ENCODE assay signal across 1 cellular context in the genomic region with DNA sequence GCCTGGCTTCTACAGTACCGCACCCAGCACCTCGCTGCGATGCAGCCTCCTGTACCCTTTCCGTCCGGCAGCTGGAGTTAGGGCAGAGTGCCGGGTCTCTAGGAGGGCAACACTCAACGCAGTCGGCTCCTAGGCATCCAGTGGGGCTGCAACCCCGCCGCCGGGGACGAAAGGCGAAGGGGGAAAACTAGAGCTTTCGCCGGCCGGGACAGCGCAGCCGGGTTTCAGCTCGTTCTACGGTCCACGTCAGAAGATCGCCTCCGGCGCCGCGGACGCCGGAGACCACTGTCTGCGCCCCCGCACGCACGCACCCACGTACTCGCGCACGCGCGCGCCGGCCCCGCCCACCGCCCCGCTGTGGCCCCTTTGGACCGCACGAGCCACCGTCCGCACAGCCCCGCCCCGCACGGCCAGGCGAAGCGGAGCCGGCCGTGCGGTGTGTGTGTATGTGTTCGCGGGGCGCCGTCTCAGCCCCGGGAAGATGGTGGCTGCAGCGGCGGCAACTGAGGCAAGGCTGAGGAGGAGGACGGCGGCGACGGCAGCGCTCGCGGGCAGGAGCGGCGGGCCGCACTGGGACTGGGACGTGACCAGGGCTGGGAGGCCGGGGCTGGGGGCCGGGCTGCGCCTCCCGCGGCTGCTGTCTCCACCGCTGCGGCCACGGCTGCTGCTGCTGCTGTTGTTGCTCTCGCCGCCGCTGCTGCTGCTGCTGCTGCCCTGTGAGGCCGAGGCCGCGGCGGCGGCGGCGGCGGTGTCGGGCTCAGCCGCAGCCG.
TF ChIP-seq lines count a peak whose summit lies in the region.

Gene ATRN (plus strand): TSS at position 392 of the 770 bp plus-strand sequence. CDS start 90 bp downstream, at position 482.

TF ChIP-seq in HepG2, 621 proteins besides CTCF, POLR2A, EP300 and RAD21 (continued from another document and continues in another):
- TF ChIP-seq, protein P1, sequence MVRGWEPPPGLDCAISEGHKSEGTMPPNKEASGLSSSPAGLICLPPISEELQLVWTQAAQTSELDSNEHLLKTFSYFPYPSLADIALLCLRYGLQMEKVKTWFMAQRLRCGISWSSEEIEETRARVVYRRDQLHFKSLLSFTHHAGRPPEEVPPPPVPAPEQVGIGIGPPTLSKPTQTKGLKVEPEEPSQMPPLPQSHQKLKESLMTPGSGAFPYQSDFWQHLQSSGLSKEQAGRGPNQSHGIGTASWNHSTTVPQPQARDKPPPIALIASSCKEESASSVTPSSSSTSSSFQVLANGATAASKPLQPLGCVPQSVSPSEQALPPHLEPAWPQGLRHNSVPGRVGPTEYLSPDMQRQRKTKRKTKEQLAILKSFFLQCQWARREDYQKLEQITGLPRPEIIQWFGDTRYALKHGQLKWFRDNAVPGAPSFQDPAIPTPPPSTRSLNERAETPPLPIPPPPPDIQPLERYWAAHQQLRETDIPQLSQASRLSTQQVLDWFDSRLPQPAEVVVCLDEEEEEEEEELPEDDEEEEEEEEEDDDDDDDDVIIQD (CRISPR knock-in tag; IDR thresholded peaks at IDR 0.05; ENCODE audit: low read depth) = peak; percentile 32; the same call in 1 of the 2 replicates
- TF ChIP-seq AHR (CRISPR knock-in tag; IDR thresholded peaks at IDR 0.05) (peak; percentile 90), CENPT (CRISPR knock-in tag; IDR thresholded peaks at IDR 0.05; ENCODE audit: low read depth) (peak; percentile 96; the same call in 1 of the 2 replicates), SNAPC5 (CRISPR knock-in tag; IDR thresholded peaks at IDR 0.05; ENCODE audit: borderline replicate concordance) (peak; percentile 96; the same call in 1 of the 2 replicates), HMGA1 (CRISPR knock-in tag; conservative IDR thresholded peaks at IDR 0.05) (no peak), ZNF431 (CRISPR knock-in tag; IDR thresholded peaks at IDR 0.05; ENCODE audit: borderline replicate concordance, low read depth) (peak; percentile 98), ZNF567 (CRISPR knock-in tag; IDR thresholded peaks at IDR 0.05; ENCODE audit: borderline replicate concordance) (no peak; the same call in none of the 2 replicates), ZSCAN9 (CRISPR knock-in tag; IDR thresholded peaks at IDR 0.05; ENCODE audit: borderline replicate concordance) (peak; percentile 91), ZNF12 (CRISPR knock-in tag; IDR thresholded peaks at IDR 0.05) (peak; percentile 84), ZBTB1 (CRISPR knock-in tag; IDR thresholded peaks at IDR 0.05; ENCODE audit: borderline replicate concordance) (peak; percentile 71; the same call in 1 of the 2 replicates), GABPB1 (CRISPR knock-in tag; IDR thresholded peaks at IDR 0.05) (peak; percentile 86), ZBTB26 (CRISPR knock-in tag; IDR thresholded peaks at IDR 0.05; ENCODE audit: borderline replicate concordance) (peak; percentile 86), BHLHE40 (IDR thresholded peaks at IDR 0.05; ENCODE audit: low read length) (peak; percentile 83), TFDP2 (CRISPR knock-in tag; IDR thresholded peaks at IDR 0.05) (peak; percentile 83), EHMT2 (IDR thresholded peaks at IDR 0.05; ENCODE audit: borderline replicate concordance, low read depth, low read length) (no peak), ZNF558 (CRISPR knock-in tag; IDR thresholded peaks at IDR 0.05; ENCODE audit: borderline replicate concordance) (peak; percentile 96; the same call in 1 of the 2 replicates), ZNF614 (CRISPR knock-in tag; IDR thresholded peaks at IDR 0.05; ENCODE audit: borderline replicate concordance) (peak; percentile 78), ZSCAN29 (CRISPR knock-in tag; conservative IDR thresholded peaks at IDR 0.05) (peak; percentile 96; the same call in 1 of the 2 replicates), ZNF564 (CRISPR knock-in tag; IDR thresholded peaks at IDR 0.05) (peak; percentile 97), TBP (CRISPR knock-in tag; IDR thresholded peaks at IDR 0.05) (peak; percentile 54; the same call in 1 of the 2 replicates)
- TF ChIP-seq, protein P2, sequence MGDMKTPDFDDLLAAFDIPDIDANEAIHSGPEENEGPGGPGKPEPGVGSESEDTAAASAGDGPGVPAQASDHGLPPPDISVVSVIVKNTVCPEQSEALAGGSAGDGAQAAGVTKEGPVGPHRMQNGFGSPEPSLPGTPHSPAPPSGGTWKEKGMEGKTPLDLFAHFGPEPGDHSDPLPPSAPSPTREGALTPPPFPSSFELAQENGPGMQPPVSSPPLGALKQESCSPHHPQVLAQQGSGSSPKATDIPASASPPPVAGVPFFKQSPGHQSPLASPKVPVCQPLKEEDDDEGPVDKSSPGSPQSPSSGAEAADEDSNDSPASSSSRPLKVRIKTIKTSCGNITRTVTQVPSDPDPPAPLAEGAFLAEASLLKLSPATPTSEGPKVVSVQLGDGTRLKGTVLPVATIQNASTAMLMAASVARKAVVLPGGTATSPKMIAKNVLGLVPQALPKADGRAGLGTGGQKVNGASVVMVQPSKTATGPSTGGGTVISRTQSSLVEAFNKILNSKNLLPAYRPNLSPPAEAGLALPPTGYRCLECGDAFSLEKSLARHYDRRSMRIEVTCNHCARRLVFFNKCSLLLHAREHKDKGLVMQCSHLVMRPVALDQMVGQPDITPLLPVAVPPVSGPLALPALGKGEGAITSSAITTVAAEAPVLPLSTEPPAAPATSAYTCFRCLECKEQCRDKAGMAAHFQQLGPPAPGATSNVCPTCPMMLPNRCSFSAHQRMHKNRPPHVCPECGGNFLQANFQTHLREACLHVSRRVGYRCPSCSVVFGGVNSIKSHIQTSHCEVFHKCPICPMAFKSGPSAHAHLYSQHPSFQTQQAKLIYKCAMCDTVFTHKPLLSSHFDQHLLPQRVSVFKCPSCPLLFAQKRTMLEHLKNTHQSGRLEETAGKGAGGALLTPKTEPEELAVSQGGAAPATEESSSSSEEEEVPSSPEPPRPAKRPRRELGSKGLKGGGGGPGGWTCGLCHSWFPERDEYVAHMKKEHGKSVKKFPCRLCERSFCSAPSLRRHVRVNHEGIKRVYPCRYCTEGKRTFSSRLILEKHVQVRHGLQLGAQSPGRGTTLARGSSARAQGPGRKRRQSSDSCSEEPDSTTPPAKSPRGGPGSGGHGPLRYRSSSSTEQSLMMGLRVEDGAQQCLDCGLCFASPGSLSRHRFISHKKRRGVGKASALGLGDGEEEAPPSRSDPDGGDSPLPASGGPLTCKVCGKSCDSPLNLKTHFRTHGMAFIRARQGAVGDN (CRISPR knock-in tag; IDR thresholded peaks at IDR 0.05) = peak; percentile 98
- TF ChIP-seq, protein P3, sequence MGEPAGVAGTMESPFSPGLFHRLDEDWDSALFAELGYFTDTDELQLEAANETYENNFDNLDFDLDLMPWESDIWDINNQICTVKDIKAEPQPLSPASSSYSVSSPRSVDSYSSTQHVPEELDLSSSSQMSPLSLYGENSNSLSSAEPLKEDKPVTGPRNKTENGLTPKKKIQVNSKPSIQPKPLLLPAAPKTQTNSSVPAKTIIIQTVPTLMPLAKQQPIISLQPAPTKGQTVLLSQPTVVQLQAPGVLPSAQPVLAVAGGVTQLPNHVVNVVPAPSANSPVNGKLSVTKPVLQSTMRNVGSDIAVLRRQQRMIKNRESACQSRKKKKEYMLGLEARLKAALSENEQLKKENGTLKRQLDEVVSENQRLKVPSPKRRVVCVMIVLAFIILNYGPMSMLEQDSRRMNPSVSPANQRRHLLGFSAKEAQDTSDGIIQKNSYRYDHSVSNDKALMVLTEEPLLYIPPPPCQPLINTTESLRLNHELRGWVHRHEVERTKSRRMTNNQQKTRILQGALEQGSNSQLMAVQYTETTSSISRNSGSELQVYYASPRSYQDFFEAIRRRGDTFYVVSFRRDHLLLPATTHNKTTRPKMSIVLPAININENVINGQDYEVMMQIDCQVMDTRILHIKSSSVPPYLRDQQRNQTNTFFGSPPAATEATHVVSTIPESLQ (CRISPR knock-in tag; conservative IDR thresholded peaks at IDR 0.05) = peak; percentile 84
- TF ChIP-seq, protein P4, sequence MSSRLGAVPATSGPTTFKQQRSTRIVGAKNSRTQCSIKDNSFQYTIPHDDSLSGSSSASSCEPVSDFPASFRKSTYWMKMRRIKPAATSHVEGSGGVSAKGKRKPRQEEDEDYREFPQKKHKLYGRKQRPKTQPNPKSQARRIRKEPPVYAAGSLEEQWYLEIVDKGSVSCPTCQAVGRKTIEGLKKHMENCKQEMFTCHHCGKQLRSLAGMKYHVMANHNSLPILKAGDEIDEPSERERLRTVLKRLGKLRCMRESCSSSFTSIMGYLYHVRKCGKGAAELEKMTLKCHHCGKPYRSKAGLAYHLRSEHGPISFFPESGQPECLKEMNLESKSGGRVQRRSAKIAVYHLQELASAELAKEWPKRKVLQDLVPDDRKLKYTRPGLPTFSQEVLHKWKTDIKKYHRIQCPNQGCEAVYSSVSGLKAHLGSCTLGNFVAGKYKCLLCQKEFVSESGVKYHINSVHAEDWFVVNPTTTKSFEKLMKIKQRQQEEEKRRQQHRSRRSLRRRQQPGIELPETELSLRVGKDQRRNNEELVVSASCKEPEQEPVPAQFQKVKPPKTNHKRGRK (CRISPR knock-in tag; IDR thresholded peaks at IDR 0.05) = peak; percentile 86
- TF ChIP-seq, protein P5, sequence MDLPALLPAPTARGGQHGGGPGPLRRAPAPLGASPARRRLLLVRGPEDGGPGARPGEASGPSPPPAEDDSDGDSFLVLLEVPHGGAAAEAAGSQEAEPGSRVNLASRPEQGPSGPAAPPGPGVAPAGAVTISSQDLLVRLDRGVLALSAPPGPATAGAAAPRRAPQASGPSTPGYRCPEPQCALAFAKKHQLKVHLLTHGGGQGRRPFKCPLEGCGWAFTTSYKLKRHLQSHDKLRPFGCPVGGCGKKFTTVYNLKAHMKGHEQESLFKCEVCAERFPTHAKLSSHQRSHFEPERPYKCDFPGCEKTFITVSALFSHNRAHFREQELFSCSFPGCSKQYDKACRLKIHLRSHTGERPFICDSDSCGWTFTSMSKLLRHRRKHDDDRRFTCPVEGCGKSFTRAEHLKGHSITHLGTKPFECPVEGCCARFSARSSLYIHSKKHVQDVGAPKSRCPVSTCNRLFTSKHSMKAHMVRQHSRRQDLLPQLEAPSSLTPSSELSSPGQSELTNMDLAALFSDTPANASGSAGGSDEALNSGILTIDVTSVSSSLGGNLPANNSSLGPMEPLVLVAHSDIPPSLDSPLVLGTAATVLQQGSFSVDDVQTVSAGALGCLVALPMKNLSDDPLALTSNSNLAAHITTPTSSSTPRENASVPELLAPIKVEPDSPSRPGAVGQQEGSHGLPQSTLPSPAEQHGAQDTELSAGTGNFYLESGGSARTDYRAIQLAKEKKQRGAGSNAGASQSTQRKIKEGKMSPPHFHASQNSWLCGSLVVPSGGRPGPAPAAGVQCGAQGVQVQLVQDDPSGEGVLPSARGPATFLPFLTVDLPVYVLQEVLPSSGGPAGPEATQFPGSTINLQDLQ (CRISPR knock-in tag; IDR thresholded peaks at IDR 0.05) = peak; percentile 95
- TF ChIP-seq, protein P6, sequence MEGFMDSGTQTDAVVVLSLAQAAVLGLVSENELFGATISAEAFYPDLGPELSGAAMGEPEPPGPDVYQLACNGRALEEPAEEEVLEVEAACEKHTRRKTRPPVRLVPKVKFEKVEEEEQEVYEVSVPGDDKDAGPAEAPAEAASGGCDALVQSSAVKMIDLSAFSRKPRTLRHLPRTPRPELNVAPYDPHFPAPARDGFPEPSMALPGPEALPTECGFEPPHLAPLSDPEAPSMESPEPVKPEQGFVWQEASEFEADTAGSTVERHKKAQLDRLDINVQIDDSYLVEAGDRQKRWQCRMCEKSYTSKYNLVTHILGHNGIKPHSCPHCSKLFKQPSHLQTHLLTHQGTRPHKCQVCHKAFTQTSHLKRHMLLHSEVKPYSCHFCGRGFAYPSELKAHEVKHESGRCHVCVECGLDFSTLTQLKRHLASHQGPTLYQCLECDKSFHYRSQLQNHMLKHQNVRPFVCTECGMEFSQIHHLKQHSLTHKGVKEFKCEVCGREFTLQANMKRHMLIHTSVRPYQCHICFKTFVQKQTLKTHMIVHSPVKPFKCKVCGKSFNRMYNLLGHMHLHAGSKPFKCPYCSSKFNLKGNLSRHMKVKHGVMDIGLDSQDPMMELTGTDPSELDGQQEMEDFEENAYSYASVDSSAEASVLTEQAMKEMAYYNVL (CRISPR knock-in tag; IDR thresholded peaks at IDR 0.05; ENCODE audit: borderline replicate concordance) = peak; percentile 58; the same call in 1 of the 2 replicates
